Comparison of ENCODE assay signal across 6 cellular contexts in genomic region chr7:21200513-21200912, GRCh38.
"Had no signal": no experiment of that assay in that cellular context is flagged by ENCODE, and none has a peak within 500 bp of the region (broad histone marks: within the 10 kb centered on the region; RNA-seq: fewer than 3 reads in every experiment).

No MANE protein-coding gene starts in this region.

- H3K4me3 ChIP-seq: GM23248, HAP-1 had no signal

- H3K27ac ChIP-seq: GM23248, HL-60 had no signal

- H3K9me3 ChIP-seq: HAP-1 had no signal

- H3K4me3 Mint-ChIP-seq: HFFc6, IgD-negative memory B cell had no signal

- H3K27ac Mint-ChIP-seq: HFFc6, IgD-negative memory B cell had no signal

- H3K9ac ChIP-seq: GM23248 had no signal

- H3K4me1 Mint-ChIP-seq: IgD-negative memory B cell had no signal

- H3K4me1 ChIP-seq: HAP-1 had no signal

- H3K36me3 Mint-ChIP-seq: IgD-negative memory B cell had no signal

- DNase-seq: GM23248, HFFc6, KBM-7 had no signal

- H3K36me3 ChIP-seq: HAP-1 had no signal

- H2AFZ ChIP-seq: GM23248 had no signal
